In the genomic region with DNA sequence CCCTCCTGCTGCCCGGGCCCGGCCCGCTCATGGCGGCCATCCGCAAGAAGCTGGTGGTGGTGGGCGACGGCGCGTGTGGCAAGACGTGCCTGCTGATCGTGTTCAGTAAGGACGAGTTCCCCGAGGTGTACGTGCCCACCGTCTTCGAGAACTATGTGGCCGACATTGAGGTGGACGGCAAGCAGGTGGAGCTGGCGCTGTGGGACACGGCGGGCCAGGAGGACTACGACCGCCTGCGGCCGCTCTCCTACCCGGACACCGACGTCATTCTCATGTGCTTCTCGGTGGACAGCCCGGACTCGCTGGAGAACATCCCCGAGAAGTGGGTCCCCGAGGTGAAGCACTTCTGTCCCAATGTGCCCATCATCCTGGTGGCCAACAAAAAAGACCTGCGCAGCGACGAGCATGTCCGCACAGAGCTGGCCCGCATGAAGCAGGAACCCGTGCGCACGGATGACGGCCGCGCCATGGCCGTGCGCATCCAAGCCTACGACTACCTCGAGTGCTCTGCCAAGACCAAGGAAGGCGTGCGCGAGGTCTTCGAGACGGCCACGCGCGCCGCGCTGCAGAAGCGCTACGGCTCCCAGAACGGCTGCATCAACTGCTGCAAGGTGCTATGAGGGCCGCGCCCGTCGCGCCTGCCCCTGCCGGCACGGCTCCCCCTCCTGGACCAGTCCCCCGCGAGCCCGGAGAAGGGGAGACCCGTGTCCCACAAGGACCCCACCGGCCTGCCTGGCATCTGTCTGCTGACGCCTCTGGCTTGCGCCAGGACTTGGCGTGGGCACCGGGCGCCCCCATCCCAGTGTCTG, we compare ENCODE assay signal across 8 cellular contexts. TPM values are rescaled to one million over a fixed set of nuclear protein-coding genes. Genes with fewer than 3 reads are reported as not detected.
DNase-seq lines count a peak whose midpoint lies in the region; ATAC-seq lines count a peak whose summit lies in the region.

No MANE protein-coding gene starts in this region.

- H3K9me3 Mint-ChIP-seq in activated T-helper 17 cell treated with anti-CD3 and anti-CD28 coated beads, Interleukin-2, amount 50 U/mL, for 72 hours, result no peaks in the 10 kb centered on the region

- no peaks in the 10 kb centered on the region for H3K36me3 Mint-ChIP-seq in activated T-helper 17 cell treated with anti-CD3 and anti-CD28 coated beads, Interleukin-2, amount 50 U/mL, for 72 hours (ENCODE audit: low read depth)

- peak overlapping the region; percentile 79 for H3K4me3 Mint-ChIP-seq in activated T-helper 17 cell treated with anti-CD3 and anti-CD28 coated beads, Interleukin-2, amount 50 U/mL, for 72 hours

- peaks cover 11% of the 10 kb centered on the region for H3K27me3 Mint-ChIP-seq in activated T-helper 17 cell treated with anti-CD3 and anti-CD28 coated beads, Interleukin-2, amount 50 U/mL, for 72 hours

- DNase-seq in ELF-1 (ENCODE audit: low read depth, low spot score), result peak; percentile 61
- peak; percentile 51 for DNase-seq in M059J (ENCODE audit: low read depth)
- DNase-seq in germinal center (ENCODE audit: low spot score), result peak; percentile 38
- DNase-seq in occipital lobe (lab: John Stamatoyannopoulos, UW), result peak; percentile 51
- DNase-seq in SIG-M5 treated with dmso at 0.1 percent for 504 hours (lab: John Stamatoyannopoulos, UW; ENCODE audit: unreplicated experiment), result no peak

- no peaks in the 10 kb centered on the region for H3K4me1 Mint-ChIP-seq in activated T-helper 17 cell treated with anti-CD3 and anti-CD28 coated beads, Interleukin-2, amount 50 U/mL, for 72 hours

- ATAC-seq in GM21423 (IDR thresholded peaks at IDR 0.05; ENCODE audit: unreplicated experiment) (peak; percentile 7), HG02610 (IDR thresholded peaks at IDR 0.05; ENCODE audit: unreplicated experiment) (no peak)
- peak; percentile 5 for ATAC-seq in activated T-helper 17 cell treated with anti-CD3 and anti-CD28 coated beads, Interleukin-2, amount 50 U/mL, for 72 hours (replicated peaks)

- H3K27ac Mint-ChIP-seq in activated T-helper 17 cell treated with anti-CD3 and anti-CD28 coated beads, Interleukin-2, amount 50 U/mL, for 72 hours, result peak overlapping the region; percentile 48

RNA-seq across cellular contexts. Expression of gene RHOB, which starts 0.8 kb away (rescaled TPM):
- 81.9 and 102 TPM in 2 replicates for total RNA-seq in M059J (2014; rRNA removed; shearing (Covaris generic))
- total RNA-seq in activated T-helper 17 cell treated with anti-CD3 and anti-CD28 coated beads, Interleukin-2, amount 50 U/mL, for 72 hours, result 10 to 100 TPM in 1 of 2 donors, 1 to 10 TPM in 1; 6.8 to 25.8 TPM
- total RNA-seq in occipital lobe, result 296 TPM
